Comparison of ENCODE assay signal across 15 cellular contexts in genomic region chr9:122070728-122071127, GRCh38.
"Had no signal": no experiment of that assay in that cellular context is flagged by ENCODE, and none has a peak within 500 bp of the region (broad histone marks: within the 10 kb centered on the region; RNA-seq: fewer than 3 reads in every experiment).

No MANE protein-coding gene starts in this region.

- H3K9me3 Mint-ChIP-seq: activated naive CD4-positive, alpha-beta T cell treated with anti-CD3 and anti-CD28 coated beads, Interleukin-2, amount 50 U/mL, for 72 hours; activated T-helper 1 cell treated with anti-CD3 and anti-CD28 coated beads, Interleukin-12 subunit alpha, Interleukin-12 subunit beta, Interleukin-2, Interleukin-4 antibody, amounts not matched to agents 30 ng/mL and 10 ng/mL and 1 ng/mL, durations not matched to agents 14 hours and 24 hours and 36 hours; naive thymus-derived CD8-positive, alpha-beta T cell had no signal

- DNase-seq: activated CD4-positive, alpha-beta T cell treated with anti-CD3 and anti-CD28 coated beads, Interleukin-2, amount 50 U/mL, for 4 hours; activated gamma-delta T cell treated with Interleukin-2 at 50 U/mL for 16 hours; adrenal gland; colonic mucosa; erythroblast; foreskin melanocyte; mesendoderm; naive thymus-derived CD8-positive, alpha-beta T cell; pancreas; stimulated activated naive B cell treated with anti-CD40 and anti-IgM and Interleukin-4, amounts not matched to agents 10 μg/mL and 1 μg/mL and 100 μg/mL, for 72 hours; WERI-Rb-1 had no signal

- H3K36me3 ChIP-seq: adrenal gland, colonic mucosa, neutrophil, pancreas, WERI-Rb-1 had no signal

- H3K27ac ChIP-seq: adrenal gland, colonic mucosa, neutrophil, pancreas, tibial nerve, WERI-Rb-1 had no signal

- H3K4me3 Mint-ChIP-seq: activated T-helper 1 cell treated with anti-CD3 and anti-CD28 coated beads, Interleukin-12 subunit alpha, Interleukin-12 subunit beta, Interleukin-2, Interleukin-4 antibody, amounts not matched to agents 30 ng/mL and 10 ng/mL and 1 ng/mL, durations not matched to agents 14 hours and 24 hours and 36 hours; naive thymus-derived CD8-positive, alpha-beta T cell; stimulated activated naive B cell treated with anti-CD40 and anti-IgM and Interleukin-4, amounts not matched to agents 10 μg/mL and 1 μg/mL and 100 μg/mL, for 72 hours had no signal

- ATAC-seq: activated naive CD4-positive, alpha-beta T cell treated with anti-CD3 and anti-CD28 coated beads, Interleukin-2, amount 50 U/mL, for 72 hours; naive thymus-derived CD8-positive, alpha-beta T cell; pancreas; stimulated activated naive B cell treated with anti-CD40 and anti-IgM and Interleukin-4, amounts not matched to agents 10 μg/mL and 1 μg/mL and 100 μg/mL, for 72 hours had no signal

- H3K27ac Mint-ChIP-seq: activated naive CD4-positive, alpha-beta T cell treated with anti-CD3 and anti-CD28 coated beads, Interleukin-2, amount 50 U/mL, for 72 hours; activated T-helper 1 cell treated with anti-CD3 and anti-CD28 coated beads, Interleukin-12 subunit alpha, Interleukin-12 subunit beta, Interleukin-2, Interleukin-4 antibody, amounts not matched to agents 30 ng/mL and 10 ng/mL and 1 ng/mL, durations not matched to agents 14 hours and 24 hours and 36 hours had no signal

- H3K27me3 Mint-ChIP-seq: naive thymus-derived CD8-positive, alpha-beta T cell; stimulated activated naive B cell treated with anti-CD40 and anti-IgM and Interleukin-4, amounts not matched to agents 10 μg/mL and 1 μg/mL and 100 μg/mL, for 72 hours had no signal

- H3K4me3 ChIP-seq: adrenal gland, colonic mucosa, pancreas, tibial nerve had no signal

- H3K4me1 ChIP-seq: colonic mucosa had no signal

- H3K36me3 Mint-ChIP-seq: activated naive CD4-positive, alpha-beta T cell treated with anti-CD3 and anti-CD28 coated beads, Interleukin-2, amount 50 U/mL, for 72 hours had no signal

- H3K27me3 ChIP-seq: adrenal gland, colonic mucosa, neutrophil, pancreas, tibial nerve had no signal

- H3K9me3 ChIP-seq: adrenal gland, colonic mucosa, neutrophil, pancreas, tibial nerve had no signal
